In the genomic region with DNA sequence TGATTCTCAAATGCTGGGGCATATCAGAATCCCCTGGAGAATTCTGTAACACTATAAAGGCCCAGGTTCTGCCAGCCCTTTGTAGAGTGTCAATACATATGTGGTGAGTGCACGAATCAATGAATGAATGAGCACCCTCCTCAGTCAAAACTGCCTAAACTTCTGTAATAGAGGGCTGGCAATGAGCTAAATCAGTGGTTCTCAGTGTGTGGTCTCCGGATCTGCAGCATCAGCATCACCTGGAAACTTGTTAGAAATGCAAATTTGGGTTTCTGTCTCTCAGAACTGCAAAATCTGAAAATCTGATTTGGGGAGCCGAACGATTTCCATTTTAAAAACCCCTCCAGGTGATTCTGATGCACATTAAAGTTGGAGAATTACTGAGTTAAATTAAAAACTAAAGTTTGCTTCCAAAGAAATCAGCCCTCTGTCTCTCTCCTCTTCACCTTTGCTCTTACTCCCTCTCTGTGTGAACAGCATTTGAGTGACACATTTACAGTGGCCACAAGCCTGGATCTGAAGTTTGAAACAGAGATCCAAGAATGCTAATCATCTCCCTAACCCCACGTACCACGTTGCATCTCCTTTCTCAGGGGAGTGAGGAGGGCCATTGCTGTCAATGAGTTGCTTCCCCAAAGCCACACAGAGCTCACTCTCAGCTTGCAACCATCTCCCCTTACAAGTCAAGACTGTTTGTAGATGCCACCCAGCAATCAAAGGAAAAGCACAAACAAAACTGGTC, we compare ENCODE assay signal across 1 cellular context.
TF ChIP-seq lines count a peak whose summit lies in the region.

No MANE protein-coding gene starts in this region.

TF ChIP-seq in WTC11, 78 proteins besides CTCF, POLR2A, EP300 and RAD21 (continued from another document):
- TF ChIP-seq, protein P1, sequence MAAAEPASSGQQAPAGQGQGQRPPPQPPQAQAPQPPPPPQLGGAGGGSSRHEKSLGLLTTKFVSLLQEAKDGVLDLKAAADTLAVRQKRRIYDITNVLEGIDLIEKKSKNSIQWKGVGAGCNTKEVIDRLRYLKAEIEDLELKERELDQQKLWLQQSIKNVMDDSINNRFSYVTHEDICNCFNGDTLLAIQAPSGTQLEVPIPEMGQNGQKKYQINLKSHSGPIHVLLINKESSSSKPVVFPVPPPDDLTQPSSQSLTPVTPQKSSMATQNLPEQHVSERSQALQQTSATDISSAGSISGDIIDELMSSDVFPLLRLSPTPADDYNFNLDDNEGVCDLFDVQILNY (CRISPR knock-in tag; IDR thresholded peaks at IDR 0.05), result no peak
- TF ChIP-seq JAZF1 (CRISPR knock-in tag; IDR thresholded peaks at IDR 0.05), result no peak
- no peak for TF ChIP-seq ZNF121 (CRISPR knock-in tag; IDR thresholded peaks at IDR 0.05)
